ENCODE assay signal across 25 cellular contexts in genomic region chr9:108086624-108087023, GRCh38.
A peak's percentile ranks its signal among the peaks of the same experiment; 100 is the strongest.
DNase-seq lines count a peak whose midpoint lies in the region; FAIRE-seq and TF ChIP-seq lines count a peak whose summit lies in the region.
"Had no signal": no experiment of that assay in that cellular context is flagged by ENCODE, and none has a peak within 500 bp of the region (broad histone marks: within the 10 kb centered on the region; RNA-seq: fewer than 3 reads in every experiment).

No MANE protein-coding gene starts in this region.

- no peak for TF ChIP-seq RAD21 in H1 (IDR thresholded peaks at IDR 0.05 in 1 of 2, conservative IDR thresholded peaks at IDR 0.05 in 1 of 2; ENCODE audit: low read depth in 2 of 2, low read length in 2 of 2)

- H3K9me3 Mint-ChIP-seq in H9 (peaks cover 0 to 1% of the 10 kb centered on the region in 2 experiments; a peak in 1 of 5 replicates), chondrocyte (ENCODE audit: low read depth) (peaks cover 1% of the 10 kb centered on the region), endodermal cell (no peaks in the 10 kb centered on the region)

- no peak overlapping the region for H2AK5ac ChIP-seq in H9 (ENCODE audit: insufficient read length, low read length)
- H2AK5ac ChIP-seq in H1 (ENCODE audit: low read depth, low read length), result no peak overlapping the region

- H2BK15ac ChIP-seq in H9 (ENCODE audit: low read depth, low read length) (no peak overlapping the region), H1 (ENCODE audit: low read length) (no peak overlapping the region)

- H3K9me3 ChIP-seq in H9 (ENCODE audit: control insufficient read depth, low read depth, low read length) (no peaks in the 10 kb centered on the region), H1 (ENCODE audit: insufficient read depth in 2 of 2, low read depth in 1 of 2, low read length in 1 of 2) (no peaks in the 10 kb centered on the region), endodermal cell (ENCODE audit: control insufficient read depth, low read length) (no peaks in the 10 kb centered on the region), tibial artery (no peaks in the 10 kb centered on the region)
- H3K9me3 ChIP-seq: A549, BE2C had no signal

- H3K9ac ChIP-seq in H9 (ENCODE audit: extremely low read depth, insufficient read length, low read length), result no peak overlapping the region
- H3K9ac ChIP-seq in H1 (replicated peaks in 1 of 4; ENCODE audit: extremely low read depth in 1 of 4, low read depth in 3 of 4, low read length in 3 of 4), result no peak overlapping the region
- H3K9ac ChIP-seq in endodermal cell (ENCODE audit: extremely low read depth, low read length, poor library complexity, severe bottlenecking), result no peak overlapping the region
- H3K9ac ChIP-seq: BLaER1 treated with 17β-estradiol and CSF1 and Interleukin-3, amounts not matched to agents 10 nM and 100 nM had no signal

- POLR2A ChIA-PET in H1 (lab: Charles Lee; ENCODE audit: partially characterized antibody), result no interaction called here

- CTCF ChIA-PET in H1 (lab: Charles Lee; ENCODE audit: partially characterized antibody), result interaction anchor here (1.1 to 1.2 kb wide), 2 partner anchors 185 to 599 kb away, joined by 3 to 4 read pairs; no protein-coding TSS in a partner anchor

- H2BK12ac ChIP-seq in H9 (ENCODE audit: insufficient read length, low read depth, low read length) (no peak overlapping the region), H1 (ENCODE audit: low read depth, low read length) (no peak overlapping the region)

- H3K4me1 Mint-ChIP-seq in H9 (peaks cover 28 to 32% of the 10 kb centered on the region in 2 experiments), chondrocyte (ENCODE audit: low read depth) (no peaks in the 10 kb centered on the region), endodermal cell (peaks cover 3% of the 10 kb centered on the region)
- H3K4me1 Mint-ChIP-seq: CD8-positive, alpha-beta memory T cell had no signal

- H3K4me3 ChIP-seq in H1 (ENCODE audit: extremely low read depth in 1 of 4, insufficient read depth in 2 of 4, low read depth in 3 of 4, low read length in 4 of 4) (peak overlapping the region in 1 of 4 experiments; percentile 22; a peak in 1 of 8 replicates), endodermal cell (ENCODE audit: low read length) (no peak overlapping the region), tibial artery (no peak overlapping the region)
- H3K4me3 ChIP-seq: A549; BLaER1 treated with 17β-estradiol and CSF1 and Interleukin-3, amounts not matched to agents 10 nM and 100 nM had no signal

- WGBS in H9 (ENCODE audit: extremely low coverage, insufficient read length, low lambda C conversion rate), result no CpG with 5 or more reads among the region's 4 CpGs
- 23% methylated on average over 4 of the region's 4 CpGs; no CpG with 5 or more reads in 1 of the 2 experiments for WGBS in H1 (ENCODE audit: extremely low coverage in 1 of 2, insufficient coverage in 1 of 2, insufficient read length in 1 of 2, insufficient replicate concordance in 2 of 2, low coverage in 1 of 2, low lambda C conversion rate in 2 of 2, missing lambda C conversion rate in 1 of 2), 2 experiments
- 31 to 62% methylated on average over 2 to 4 of the region's 4 CpGs for WGBS in endodermal cell (ENCODE audit: insufficient coverage in 1 of 2, insufficient read length in 1 of 2), 2 experiments

- H2BK5ac ChIP-seq in H9 (ENCODE audit: insufficient read length, low read length) (no peak overlapping the region), H1 (ENCODE audit: low read depth, low read length) (no peak overlapping the region)

- H3K4me2 ChIP-seq in H9 (ENCODE audit: insufficient read depth, insufficient read length, low read length) (no peak overlapping the region), H1 (ENCODE audit: insufficient read depth in 1 of 2, low read depth in 2 of 2, low read length in 2 of 2) (peak overlapping the region in 1 of 2 experiments; percentile 16; a peak in 2 of 4 replicates)
- H3K4me2 ChIP-seq: A549; BLaER1 treated with 17β-estradiol and CSF1 and Interleukin-3, amounts not matched to agents 10 nM and 100 nM had no signal

- no peaks in the 10 kb centered on the region for H3K36me3 ChIP-seq in H1 (ENCODE audit: control insufficient read depth in 2 of 4, insufficient read depth in 4 of 4, low read length in 3 of 4)
- no peaks in the 10 kb centered on the region for H3K36me3 ChIP-seq in endodermal cell (ENCODE audit: control insufficient read depth, insufficient read depth, low read length)
- no peaks in the 10 kb centered on the region for H3K36me3 ChIP-seq in tibial artery
- H3K36me3 ChIP-seq: BE2C; BLaER1 treated with 17β-estradiol and CSF1 and Interleukin-3, amounts not matched to agents 10 nM and 100 nM had no signal

- TF ChIP-seq POLR2A in H1 (IDR thresholded peaks at IDR 0.05; ENCODE audit: control extremely low read depth in 1 of 2, low read depth in 2 of 2, low read length in 2 of 2), result no peak

- peaks cover 8% of the 10 kb centered on the region; the same call in 1 of the 2 replicates for H3K4me1 ChIP-seq in H9 (ENCODE audit: insufficient read depth, low read length)
- H3K4me1 ChIP-seq in H1 (replicated peaks in 1 of 4; ENCODE audit: control insufficient read depth in 3 of 4, insufficient read depth in 4 of 4, low read length in 3 of 4), result peaks cover 2 to 13% (median 7%) of the 10 kb centered on the region in 4 experiments; a peak in 6 of 7 replicates
- no peaks in the 10 kb centered on the region for H3K4me1 ChIP-seq in endodermal cell (ENCODE audit: control insufficient read depth, insufficient read depth, low read length)
- no peaks in the 10 kb centered on the region for H3K4me1 ChIP-seq in tibial artery
- H3K4me1 ChIP-seq: A549 had no signal

- H3T11ph ChIP-seq in H9 (ENCODE audit: low read length), result no peak overlapping the region

- H4K91ac ChIP-seq in H9 (ENCODE audit: insufficient read length, low read depth, low read length), result no peak overlapping the region
- no peak overlapping the region for H4K91ac ChIP-seq in H1 (replicated peaks; ENCODE audit: insufficient read length, low read length)

- H4K20me1 ChIP-seq in H9 (ENCODE audit: control insufficient read depth, insufficient read depth, insufficient read length) (no peaks in the 10 kb centered on the region), H1 (replicated peaks in 1 of 2; ENCODE audit: control insufficient read depth in 1 of 2, insufficient read depth in 2 of 2, low read length in 2 of 2) (no peaks in the 10 kb centered on the region)
- H4K20me1 ChIP-seq: BLaER1 treated with 17β-estradiol and CSF1 and Interleukin-3, amounts not matched to agents 10 nM and 100 nM had no signal

- H3K36me3 Mint-ChIP-seq in H9 (ENCODE audit: insufficient read depth in 1 of 3, low read depth in 3 of 3) (peaks cover 0 to 4% (median 0%) of the 10 kb centered on the region in 3 experiments; a peak in 3 of 7 replicates), chondrocyte (ENCODE audit: low read depth) (no peaks in the 10 kb centered on the region), endodermal cell (ENCODE audit: low read depth) (no peaks in the 10 kb centered on the region)
- H3K36me3 Mint-ChIP-seq: CD8-positive, alpha-beta memory T cell had no signal

- H2BK120ac ChIP-seq in H9 (ENCODE audit: low read depth, low read length, poor library complexity, severe bottlenecking), result no peak overlapping the region
- H2BK120ac ChIP-seq in H1 (replicated peaks; ENCODE audit: low read depth, low read length), result no peak overlapping the region

- H3K14ac ChIP-seq in H9 (ENCODE audit: insufficient read depth, low read length) (no peak overlapping the region), H1 (ENCODE audit: insufficient read length) (no peak overlapping the region)

- no peak overlapping the region for H3K18ac ChIP-seq in H9 (ENCODE audit: insufficient read length, low read depth, low read length)
- H3K18ac ChIP-seq in H1 (ENCODE audit: extremely low read depth, low read length), result no peak overlapping the region

- H2BK20ac ChIP-seq in H9 (ENCODE audit: low read depth, low read length, poor library complexity, severe bottlenecking) (no peak overlapping the region), H1 (ENCODE audit: low read length) (peak overlapping the region; percentile 40; the same call in 1 of the 2 replicates)

- H3K27me3 Mint-ChIP-seq in H9 (ENCODE audit: low read depth) (peaks cover 35% of the 10 kb centered on the region), chondrocyte (ENCODE audit: low read depth) (peaks cover 8% of the 10 kb centered on the region), endodermal cell (ENCODE audit: insufficient read depth) (peaks cover 41% of the 10 kb centered on the region)
- H3K27me3 Mint-ChIP-seq: CD4-positive, alpha-beta T cell had no signal

- no peak overlapping the region for H3K56ac ChIP-seq in H9 (ENCODE audit: insufficient read length, low read depth, low read length)
- no peak overlapping the region for H3K56ac ChIP-seq in H1 (replicated peaks; ENCODE audit: insufficient read length, low read depth, low read length)

- H3K27me3 ChIP-seq in H9 (ENCODE audit: insufficient read depth, low read length) (no peaks in the 10 kb centered on the region), H1 (replicated peaks in 1 of 4; ENCODE audit: control insufficient read depth in 3 of 4, extremely low read depth in 1 of 4, insufficient read depth in 3 of 4, low read length in 3 of 4) (peaks cover 0 to 3% (median 0%) of the 10 kb centered on the region in 4 experiments; a peak in 2 of 7 replicates), endodermal cell (ENCODE audit: control insufficient read depth, insufficient read depth, low read length, poor library complexity, severe bottlenecking) (peaks cover 51% of the 10 kb centered on the region), tibial artery (no peaks in the 10 kb centered on the region)
- H3K27me3 ChIP-seq: BE2C; BLaER1 treated with 17β-estradiol and CSF1 and Interleukin-3, amounts not matched to agents 10 nM and 100 nM had no signal

- H3K79me1 ChIP-seq in H9 (ENCODE audit: insufficient read depth, low read depth, low read length, poor library complexity, severe bottlenecking) (no peaks in the 10 kb centered on the region), H1 (ENCODE audit: low read depth, low read length) (no peaks in the 10 kb centered on the region)

- H4K8ac ChIP-seq in H9 (replicated peaks; ENCODE audit: insufficient read length, low read depth, low read length), result no peak overlapping the region
- H4K8ac ChIP-seq in H1 (ENCODE audit: extremely low read depth, insufficient read depth, low read length), result no peak overlapping the region

- DNase-seq in ELF-1 (ENCODE audit: low read depth, low spot score) (peak; percentile 52), H9 (peak; percentile 38), H1 (ENCODE audit: low read depth in 1 of 2, low spot score in 2 of 2) (no peak), iPS-NIHi7 (ENCODE audit: extremely low spot score) (peak; percentile 27), chondrocyte (ENCODE audit: low spot score) (no peak), endodermal cell (no peak), tibial artery (no peak)
- DNase-seq: 8988T; ACHN; AML-193; BE2C; CD4-positive, alpha-beta T cell; CD8-positive, alpha-beta memory T cell; DMS 273 treated with DMSO at 0.1 percent for 48 hours; DMS79; EL; GF-D8; GOT3; H7 had no signal

- H3K23ac ChIP-seq in H9 (ENCODE audit: insufficient read length, low read depth, low read length) (no peak overlapping the region), H1 (ENCODE audit: insufficient read length) (no peak overlapping the region)

- TF ChIP-seq EP300 in H1 (IDR thresholded peaks at IDR 0.05; ENCODE audit: borderline replicate concordance in 1 of 2, low read depth in 2 of 2, low read length in 2 of 2), result no peak

- no peak overlapping the region for H3K4me3 Mint-ChIP-seq in H9
- H3K4me3 Mint-ChIP-seq in chondrocyte (ENCODE audit: unreplicated experiment), result no peak overlapping the region
- no peak overlapping the region for H3K4me3 Mint-ChIP-seq in endodermal cell
- H3K4me3 Mint-ChIP-seq: CD14-positive monocyte; CD4-positive, alpha-beta T cell; CD8-positive, alpha-beta memory T cell had no signal

- FAIRE-seq in H1 (lab: Jason Lieb, UNC), result no peak
- FAIRE-seq: A549, D721Med, GM12891, GM18507 had no signal

- H3K23me2 ChIP-seq in H9 (ENCODE audit: insufficient read length, low read depth, low read length, poor library complexity, severe bottlenecking) (no peaks in the 10 kb centered on the region), H1 (ENCODE audit: low read depth, low read length) (no peaks in the 10 kb centered on the region)

- H3K4ac ChIP-seq in H9 (ENCODE audit: low read depth, low read length) (no peak overlapping the region), H1 (replicated peaks; ENCODE audit: insufficient read length, low read depth, low read length) (no peak overlapping the region)

- H3K79me2 ChIP-seq in H9 (ENCODE audit: insufficient read depth, low read length), result no peaks in the 10 kb centered on the region
- no peaks in the 10 kb centered on the region for H3K79me2 ChIP-seq in H1 (ENCODE audit: control insufficient read depth in 1 of 2, insufficient read depth in 2 of 2, low read length in 2 of 2)

- no peak overlapping the region for H2AFZ ChIP-seq in H9 (ENCODE audit: low read length)
- H2AFZ ChIP-seq in H1 (ENCODE audit: low read length), result no peak overlapping the region

- H3K27ac ChIP-seq in H9 (ENCODE audit: insufficient read length, low read depth, low read length) (no peak overlapping the region), H1 (ENCODE audit: low read depth, low read length) (no peak overlapping the region), endodermal cell (ENCODE audit: low read depth, low read length) (no peak overlapping the region), tibial artery (no peak overlapping the region)
- H3K27ac ChIP-seq: A549; BLaER1 treated with 17β-estradiol and CSF1 and Interleukin-3, amounts not matched to agents 10 nM and 100 nM had no signal

- H4K5ac ChIP-seq in H9 (ENCODE audit: insufficient read length, low read depth, low read length) (no peak overlapping the region), H1 (ENCODE audit: insufficient read length, low read depth, low read length) (no peak overlapping the region)

- H3K27ac Mint-ChIP-seq in H9 (peak overlapping the region in 1 of 3 experiments; percentile 91; a peak in 1 of 7 replicates), chondrocyte (ENCODE audit: unreplicated experiment) (no peak overlapping the region), endodermal cell (no peak overlapping the region)
- H3K27ac Mint-ChIP-seq: CD14-positive monocyte; CD4-positive, alpha-beta T cell; CD8-positive, alpha-beta memory T cell had no signal

- intact Hi-C loops in tibial artery (cut with DNase I; ENCODE audit: low total_unique reads), result no loop called here

- no peak for TF ChIP-seq CTCF in H9 (conservative IDR thresholded peaks at IDR 0.05)
- TF ChIP-seq CTCF in H1 (IDR thresholded peaks at IDR 0.05; ENCODE audit: control extremely low read depth in 1 of 3, insufficient read depth in 1 of 3, low read depth in 1 of 3, low read length in 3 of 3), result no peak
- no peak for TF ChIP-seq CTCF in chondrocyte (IDR thresholded peaks at IDR 0.05)
- no peak for TF ChIP-seq CTCF in endodermal cell (conservative IDR thresholded peaks at IDR 0.05)
- TF ChIP-seq CTCF in tibial artery (IDR thresholded peaks at IDR 0.05), result no peak

Comparison
In these comparisons a context has a peak if more than half of its experiments do, and no peak if none do; other contexts are left out.
1. DNase-seq: peak in ELF-1 (single experiment), H9 (single experiment) and iPS-NIHi7 (single experiment); none in H1 (0 of 2), chondrocyte (single experiment), endodermal cell (single experiment) and tibial artery (0 of 2).